In genomic region chr6:37344308-37344707, GRCh38 we compare ENCODE assay signal across 35 cellular contexts.
"Had no signal": no experiment of that assay in that cellular context is flagged by ENCODE, and none has a peak within 500 bp of the region (broad histone marks: within the 10 kb centered on the region; RNA-seq: fewer than 3 reads in every experiment).

No MANE protein-coding gene starts in this region.

- DNase-seq: activated B cell treated with CpG ODN at 0.5 μM for 24 hours; activated CD4-positive, alpha-beta memory T cell treated with anti-CD3 and anti-CD28 coated beads for 36 hours; activated CD4-positive, alpha-beta T cell treated with anti-CD3 and anti-CD28 coated beads for 4 hours; activated CD4-positive, alpha-beta T cell treated with anti-CD3 and anti-CD28 coated beads, Interleukin-2, amount 10 ng/mL, durations not matched to agents 24 days and 14 days; activated CD4-positive, alpha-beta T cell treated with anti-CD3 and anti-CD28 coated beads, Interleukin-2, amount 50 U/mL, for 1 hour; activated CD4-positive, alpha-beta T cell treated with anti-CD3 and anti-CD28 coated beads, Interleukin-2, amount 50 U/mL, for 4 hours; activated CD4-positive, CD25-positive, alpha-beta regulatory T cell treated with anti-CD3 and anti-CD28 coated beads, Interleukin-2, amount 50 U/mL, for 72 hours; activated CD8-positive, alpha-beta memory T cell treated with anti-CD3 and anti-CD28 coated beads, Interleukin-2, amount 50 U/mL, for 4 hours; activated CD8-positive, alpha-beta T cell treated with anti-CD3 and anti-CD28 coated beads for 36 hours; activated effector memory CD4-positive, alpha-beta T cell treated with anti-CD3 and anti-CD28 coated beads, Interleukin-2, amount 50 U/mL, for 16 hours; activated gamma-delta T cell treated with Interleukin-2 at 50 U/mL for 16 hours; activated naive CD4-positive, alpha-beta T cell treated with anti-CD3 and anti-CD28 coated beads, Interleukin-2, amount 10 ng/mL, durations not matched to agents 7 days and 5 days; activated naive CD4-positive, alpha-beta T cell treated with Interleukin-2 at 50 U/mL for 16 hours; activated naive CD8-positive, alpha-beta T cell treated with anti-CD3 and anti-CD28 coated beads for 36 hours; activated T-cell treated with anti-CD3 and anti-CD28 coated beads for 4 hours; activated T-cell treated with anti-CD3 and anti-CD28 coated beads, Interleukin-2, amount 50 U/mL, for 1 hour; activated T-cell treated with anti-CD3 and anti-CD28 coated beads, Interleukin-2, amount 50 U/mL, for 4 hours; activated T-cell treated with anti-CD3 and anti-CD28 coated beads, Interleukin-2, amount 50 U/mL, for 72 hours; adrenal gland; amniotic stem cell; aorta; caudate nucleus; cerebellar nuclear complex; colonic mucosa; T-cell; T-helper 9 cell had no signal

- H3K36me3 ChIP-seq: adrenal gland, cardiac muscle cell, colonic mucosa had no signal

- FAIRE-seq: bronchial epithelial cell, TTC549 had no signal

- H3K27me3 ChIP-seq: adrenal gland, cardiac muscle cell, colonic mucosa had no signal

- H3K4me3 Mint-ChIP-seq: activated B cell treated with CpG ODN at 0.5 μM for 24 hours; activated CD4-positive, alpha-beta memory T cell treated with anti-CD3 and anti-CD28 coated beads for 36 hours; activated CD4-positive, alpha-beta T cell treated with anti-CD3 and anti-CD28 coated beads, Interleukin-2, amount 10 ng/mL, durations not matched to agents 24 days and 14 days; activated CD8-positive, alpha-beta T cell treated with anti-CD3 and anti-CD28 coated beads for 36 hours; activated naive CD4-positive, alpha-beta T cell treated with anti-CD3 and anti-CD28 coated beads, Interleukin-2, amount 10 ng/mL, durations not matched to agents 7 days and 5 days; activated naive CD8-positive, alpha-beta T cell treated with anti-CD3 and anti-CD28 coated beads for 36 hours; activated T-cell treated with anti-CD3 and anti-CD28 coated beads, Interleukin-2, amount 50 U/mL, for 4 hours; activated T-cell treated with anti-CD3 and anti-CD28 coated beads, Interleukin-2, amount 50 U/mL, for 72 hours; activated T-helper 1 cell treated with anti-CD3 and anti-CD28 coated beads, Interleukin-12 subunit alpha, Interleukin-12 subunit beta, Interleukin-2, Interleukin-4 antibody, amounts not matched to agents 30 ng/mL and 10 ng/mL and 1 ng/mL, durations not matched to agents 14 hours and 24 hours and 36 hours; activated T-helper 17 cell treated with anti-CD3 and anti-CD28 coated beads, Interleukin-2, amount 50 U/mL, for 72 hours; brain; central memory CD8-positive, alpha-beta T cell; T-cell had no signal

- H3K4me1 ChIP-seq: adrenal gland, colonic mucosa had no signal

- H3K36me3 Mint-ChIP-seq: activated CD4-positive, alpha-beta memory T cell treated with anti-CD3 and anti-CD28 coated beads for 36 hours; activated naive CD4-positive, alpha-beta T cell treated with anti-CD3 and anti-CD28 coated beads, Interleukin-2, amount 10 ng/mL, durations not matched to agents 7 days and 5 days; activated naive CD4-positive, alpha-beta T cell treated with anti-CD3 and anti-CD28 coated beads, Interleukin-2, amount 50 U/mL, for 72 hours; activated naive CD8-positive, alpha-beta T cell treated with anti-CD3 and anti-CD28 coated beads for 36 hours; brain; T-cell had no signal

- H3K9me3 ChIP-seq: adrenal gland, colonic mucosa had no signal

- H3K9me3 Mint-ChIP-seq: activated CD4-positive, alpha-beta memory T cell treated with anti-CD3 and anti-CD28 coated beads for 36 hours; activated CD4-positive, alpha-beta T cell treated with anti-CD3 and anti-CD28 coated beads, Interleukin-2, amount 10 ng/mL, durations not matched to agents 24 days and 14 days; activated CD8-positive, alpha-beta T cell treated with anti-CD3 and anti-CD28 coated beads for 36 hours; activated naive CD4-positive, alpha-beta T cell treated with anti-CD3 and anti-CD28 coated beads, Interleukin-2, amount 10 ng/mL, durations not matched to agents 7 days and 5 days; activated naive CD4-positive, alpha-beta T cell treated with anti-CD3 and anti-CD28 coated beads, Interleukin-2, amount 50 U/mL, for 72 hours; activated naive CD8-positive, alpha-beta T cell treated with anti-CD3 and anti-CD28 coated beads for 36 hours; activated T-cell treated with anti-CD3 and anti-CD28 coated beads, Interleukin-2, amount 50 U/mL, for 4 hours; activated T-helper 1 cell treated with anti-CD3 and anti-CD28 coated beads, Interleukin-12 subunit alpha, Interleukin-12 subunit beta, Interleukin-2, Interleukin-4 antibody, amounts not matched to agents 30 ng/mL and 10 ng/mL and 1 ng/mL, durations not matched to agents 14 hours and 24 hours and 36 hours; activated T-helper 17 cell treated with anti-CD3 and anti-CD28 coated beads, Interleukin-2, amount 50 U/mL, for 72 hours; central memory CD8-positive, alpha-beta T cell; T-cell had no signal

- H3K27ac Mint-ChIP-seq: activated B cell treated with CpG ODN at 0.5 μM for 24 hours; activated CD4-positive, alpha-beta memory T cell treated with anti-CD3 and anti-CD28 coated beads for 36 hours; activated CD4-positive, alpha-beta T cell treated with anti-CD3 and anti-CD28 coated beads, Interleukin-2, amount 10 ng/mL, durations not matched to agents 24 days and 14 days; activated CD8-positive, alpha-beta T cell treated with anti-CD3 and anti-CD28 coated beads for 36 hours; activated naive CD4-positive, alpha-beta T cell treated with anti-CD3 and anti-CD28 coated beads, Interleukin-2, amount 10 ng/mL, durations not matched to agents 7 days and 5 days; activated naive CD4-positive, alpha-beta T cell treated with anti-CD3 and anti-CD28 coated beads, Interleukin-2, amount 50 U/mL, for 72 hours; activated naive CD8-positive, alpha-beta T cell treated with anti-CD3 and anti-CD28 coated beads for 36 hours; activated T-cell treated with anti-CD3 and anti-CD28 coated beads, Interleukin-2, amount 50 U/mL, for 72 hours; activated T-helper 1 cell treated with anti-CD3 and anti-CD28 coated beads, Interleukin-12 subunit alpha, Interleukin-12 subunit beta, Interleukin-2, Interleukin-4 antibody, amounts not matched to agents 30 ng/mL and 10 ng/mL and 1 ng/mL, durations not matched to agents 14 hours and 24 hours and 36 hours; activated T-helper 17 cell treated with anti-CD3 and anti-CD28 coated beads, Interleukin-2, amount 50 U/mL, for 72 hours; brain; T-cell had no signal

- H3K4me1 Mint-ChIP-seq: activated B cell treated with CpG ODN at 0.5 μM for 24 hours; activated CD4-positive, alpha-beta T cell treated with anti-CD3 and anti-CD28 coated beads, Interleukin-2, amount 10 ng/mL, durations not matched to agents 24 days and 14 days; activated naive CD4-positive, alpha-beta T cell treated with anti-CD3 and anti-CD28 coated beads, Interleukin-2, amount 10 ng/mL, durations not matched to agents 7 days and 5 days; activated naive CD8-positive, alpha-beta T cell treated with anti-CD3 and anti-CD28 coated beads for 36 hours; activated T-helper 17 cell treated with anti-CD3 and anti-CD28 coated beads, Interleukin-2, amount 50 U/mL, for 72 hours; brain; central memory CD8-positive, alpha-beta T cell; T-cell had no signal

- H3K4me3 ChIP-seq: adrenal gland, cardiac muscle cell, colonic mucosa had no signal

- H3K27ac ChIP-seq: adrenal gland, cardiac muscle cell, colonic mucosa, VCaP had no signal
